1 cellular context compared by ENCODE assay signal in the genomic region with DNA sequence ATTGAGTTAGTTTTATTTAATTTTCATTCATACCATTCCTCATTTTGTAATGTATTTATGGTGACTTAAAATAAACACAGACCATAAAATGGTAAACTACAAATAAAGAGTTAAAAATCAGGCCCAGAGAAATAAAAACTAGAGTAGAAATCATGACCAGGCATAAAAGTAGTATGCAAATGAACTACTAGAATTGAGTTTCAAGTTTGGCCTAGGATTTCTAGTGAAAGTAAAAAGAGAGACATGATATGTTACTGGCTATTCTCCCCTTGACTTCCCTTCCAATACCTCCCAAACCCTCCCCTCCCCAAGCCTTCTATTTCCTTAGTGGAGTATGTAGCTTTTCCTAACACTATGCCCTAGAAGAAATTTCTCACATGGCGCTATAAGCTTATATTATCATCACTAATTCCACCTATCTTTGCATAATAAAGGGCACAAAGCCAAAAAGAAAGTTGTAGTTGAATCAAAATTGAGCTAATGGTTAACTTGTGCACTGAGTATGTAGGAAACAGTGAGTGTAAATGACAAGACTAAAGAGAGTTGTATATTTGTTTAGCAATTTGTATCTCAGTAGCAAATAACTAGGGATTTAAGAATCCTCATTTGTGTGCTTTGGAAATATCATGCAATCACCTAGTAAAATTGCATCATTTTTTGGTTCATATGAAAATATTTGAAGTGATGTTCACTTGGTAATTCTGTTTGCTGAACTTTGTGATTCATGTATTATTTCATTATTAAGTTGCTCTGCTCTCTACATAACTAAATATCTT.
A peak's percentile ranks its signal among the peaks of the same experiment; 100 is the strongest.
TF ChIP-seq lines count a peak whose summit lies in the region.

No MANE protein-coding gene starts in this region.

TF ChIP-seq in IMR-90, 13 proteins besides CTCF, POLR2A, EP300 and RAD21:
- TF ChIP-seq, protein P1, sequence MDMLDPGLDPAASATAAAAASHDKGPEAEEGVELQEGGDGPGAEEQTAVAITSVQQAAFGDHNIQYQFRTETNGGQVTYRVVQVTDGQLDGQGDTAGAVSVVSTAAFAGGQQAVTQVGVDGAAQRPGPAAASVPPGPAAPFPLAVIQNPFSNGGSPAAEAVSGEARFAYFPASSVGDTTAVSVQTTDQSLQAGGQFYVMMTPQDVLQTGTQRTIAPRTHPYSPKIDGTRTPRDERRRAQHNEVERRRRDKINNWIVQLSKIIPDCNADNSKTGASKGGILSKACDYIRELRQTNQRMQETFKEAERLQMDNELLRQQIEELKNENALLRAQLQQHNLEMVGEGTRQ (IDR thresholded peaks at IDR 0.05; ENCODE audit: low read depth, low read length), result no peak
- TF ChIP-seq MAZ (IDR thresholded peaks at IDR 0.05; ENCODE audit: borderline replicate concordance, low read depth, low read length) (no peak), NFE2L2 (IDR thresholded peaks at IDR 0.05; ENCODE audit: low read depth, low read length) (0 out of 2 replicates have a peak, but pooled peaks have one; percentile 9), CEBPB (IDR thresholded peaks at IDR 0.05; ENCODE audit: low read depth, low read length) (peak; percentile 91)
